ENCODE assay signal across 23 cellular contexts in genomic region chr6:3350252-3350826, GRCh38.
DNase-seq lines count a peak whose midpoint lies in the region; ATAC-seq and TF ChIP-seq lines count a peak whose summit lies in the region.
"Had no signal": no experiment of that assay in that cellular context is flagged by ENCODE, and none has a peak within 500 bp of the region (broad histone marks: within the 10 kb centered on the region; RNA-seq: fewer than 3 reads in every experiment).

No MANE protein-coding gene starts in this region.

- H3K4me1 ChIP-seq in GM23338 (ENCODE audit: insufficient read depth) (peaks cover 33% of the 10 kb centered on the region), iPS-18a (ENCODE audit: control insufficient read depth, low read depth, low read length) (peaks cover 31% of the 10 kb centered on the region), sigmoid colon (peaks cover 0 to 24% (median 22%) of the 10 kb centered on the region in 4 donors)
- H3K4me1 ChIP-seq: ascending aorta had no signal

- WGBS in sigmoid colon, 2 donors: 70 to 75% methylated on average over 8 of the region's 8 CpGs
- 58 to 74% methylated on average over 8 of the region's 8 CpGs for WGBS in lower leg skin, 2 donors

- H2AFZ ChIP-seq in GM23338: no peak overlapping the region

- H3K4me1 Mint-ChIP-seq in GM23338: peaks cover 80% of the 10 kb centered on the region
- peaks cover 0 to 3% of the 10 kb centered on the region in 2 donors for H3K4me1 Mint-ChIP-seq in effector memory CD8-positive, alpha-beta T cell (ENCODE audit: low read depth in 2 of 2)

- peaks cover 13% of the 10 kb centered on the region for H3K36me3 Mint-ChIP-seq in GM23338 (ENCODE audit: low read depth)
- peaks cover 1% of the 10 kb centered on the region for H3K36me3 Mint-ChIP-seq in effector memory CD8-positive, alpha-beta T cell (ENCODE audit: insufficient read depth)
- H3K36me3 Mint-ChIP-seq: activated naive CD4-positive, alpha-beta T cell treated with anti-CD3 and anti-CD28 coated beads, Interleukin-2, amount 10 ng/mL, durations not matched to agents 7 days and 5 days; CD8-positive, alpha-beta T cell; natural killer cell had no signal

- H3K27ac ChIP-seq in GM23338 (ENCODE audit: low read depth) (no peak overlapping the region), SK-N-MC (0 out of 2 replicates have a peak overlapping the region, but pooled peaks have one; percentile 25), iPS-18a (ENCODE audit: low read length) (no peak overlapping the region), sigmoid colon (peak overlapping the region in 1 of 4 donors; percentile 15)
- H3K27ac ChIP-seq: ascending aorta had no signal

- no peak overlapping the region for H3K4me3 ChIP-seq in GM23338
- peak overlapping the region; percentile 17 for H3K4me3 ChIP-seq in SK-N-MC
- no peak overlapping the region for H3K4me3 ChIP-seq in iPS-18a (ENCODE audit: low read length)
- H3K4me3 ChIP-seq in sigmoid colon: no peak overlapping the region
- no peak overlapping the region for H3K4me3 ChIP-seq in lower leg skin (ENCODE audit: low read depth, poor library complexity, severe bottlenecking)
- H3K4me3 ChIP-seq: ascending aorta had no signal

- H3K4me2 ChIP-seq in GM23338: peak overlapping the region; percentile 23; the same call in 1 of the 2 replicates

- ATAC-seq in GM23338 (no peak), sciatic nerve (no peak)
- no peak for ATAC-seq in effector memory CD8-positive, alpha-beta T cell (replicated peaks)
- ATAC-seq: activated CD8-positive, alpha-beta T cell treated with anti-CD3 and anti-CD28 coated beads, Interleukin-2, amount 10 ng/mL, durations not matched to agents 7 days and 5 days; activated T-cell treated with anti-CD3 and anti-CD28 coated beads, Interleukin-2, amount 50 U/mL, for 4 hours; CD8-positive, alpha-beta T cell; natural killer cell; Right ventricle myocardium inferior had no signal

- peaks cover 35% of the 10 kb centered on the region for H3K79me2 ChIP-seq in GM23338 (replicated peaks; ENCODE audit: insufficient read depth)

- peaks cover 4% of the 10 kb centered on the region; the same call in 1 of the 2 replicates for H4K20me1 ChIP-seq in GM23338 (replicated peaks; ENCODE audit: insufficient read depth)

- DNase-seq in GM23338 (ENCODE audit: low spot score) (no peak), SK-N-MC (ENCODE audit: low read depth, low spot score) (no peak), sigmoid colon (peak; percentile 35), germinal center (ENCODE audit: low spot score) (no peak), sciatic nerve (ENCODE audit: low spot score) (no peak), lower leg skin (ENCODE audit: low spot score in 2 of 2) (no peak)
- no peak for DNase-seq in effector memory CD8-positive, alpha-beta T cell
- DNase-seq: activated B cell treated with CpG ODN at 0.5 μM for 24 hours; activated CD8-positive, alpha-beta T cell treated with anti-CD3 and anti-CD28 coated beads, Interleukin-2, amount 10 ng/mL, durations not matched to agents 7 days and 5 days; activated naive CD4-positive, alpha-beta T cell treated with anti-CD3 and anti-CD28 coated beads, Interleukin-2, amount 10 ng/mL, durations not matched to agents 7 days and 5 days; activated T-cell treated with anti-CD3 and anti-CD28 coated beads, Interleukin-2, amount 50 U/mL, for 4 hours; CD8-positive, alpha-beta T cell; HFFc6; islet precursor cell; MV-4-11; natural killer cell; NCI-H446 treated with DMSO at 0.1 percent for 48 hours; stimulated activated CD4-positive, alpha-beta T cell treated with anti-CD3 and anti-CD28 coated beads, Interleukin-12 subunit alpha, Interleukin-12 subunit beta, amount 100 ng/mL, for 4 hours; stimulated activated CD8-positive, alpha-beta memory T cell treated with anti-CD3 and anti-CD28 coated beads, Interleukin-4, amount 100 ng/mL, for 48 hours had no signal

- 0 out of 2 replicates have a peak, but pooled peaks cover 2% of the 10 kb centered on the region for H3F3A ChIP-seq in GM23338 (replicated peaks; ENCODE audit: low read depth)

- no peak overlapping the region for H3K27ac Mint-ChIP-seq in GM23338
- no peak overlapping the region for H3K27ac Mint-ChIP-seq in effector memory CD8-positive, alpha-beta T cell
- H3K27ac Mint-ChIP-seq: activated B cell treated with CpG ODN at 0.5 μM for 24 hours; activated CD8-positive, alpha-beta T cell treated with anti-CD3 and anti-CD28 coated beads, Interleukin-2, amount 10 ng/mL, durations not matched to agents 7 days and 5 days; activated naive CD4-positive, alpha-beta T cell treated with anti-CD3 and anti-CD28 coated beads, Interleukin-2, amount 10 ng/mL, durations not matched to agents 7 days and 5 days; CD8-positive, alpha-beta T cell; HFFc6; natural killer cell; T-helper 1 cell treated with Interleukin-12 subunit alpha and Interleukin-12 subunit beta and Interleukin-4 antibody, amounts not matched to agents 30 μg/mL and 1 μg/mL, for 36 hours had no signal

- TF ChIP-seq EP300 in sigmoid colon (IDR thresholded peaks at IDR 0.05): no peak

- TF ChIP-seq POLR2A in sigmoid colon (IDR thresholded peaks at IDR 0.05) (no peak), lower leg skin (IDR thresholded peaks at IDR 0.05) (no peak)

- H3K36me3 ChIP-seq in GM23338 (ENCODE audit: insufficient read depth) (no peaks in the 10 kb centered on the region), SK-N-MC (ENCODE audit: insufficient read depth, low read length) (no peaks in the 10 kb centered on the region), iPS-18a (ENCODE audit: control insufficient read depth, low read depth, low read length) (no peaks in the 10 kb centered on the region), sigmoid colon (no peaks in the 10 kb centered on the region)
- H3K36me3 ChIP-seq: ascending aorta had no signal

- no peaks in the 10 kb centered on the region for H3K9me2 ChIP-seq in GM23338 (ENCODE audit: insufficient read depth)

- H3K9me3 Mint-ChIP-seq in GM23338: no peaks in the 10 kb centered on the region
- no peaks in the 10 kb centered on the region for H3K9me3 Mint-ChIP-seq in effector memory CD8-positive, alpha-beta T cell
- H3K9me3 Mint-ChIP-seq: activated B cell treated with CpG ODN at 0.5 μM for 24 hours; activated naive CD4-positive, alpha-beta T cell treated with anti-CD3 and anti-CD28 coated beads, Interleukin-2, amount 10 ng/mL, durations not matched to agents 7 days and 5 days; activated T-cell treated with anti-CD3 and anti-CD28 coated beads, Interleukin-2, amount 50 U/mL, for 4 hours; CD8-positive, alpha-beta T cell; HFFc6; natural killer cell; T-helper 1 cell treated with Interleukin-12 subunit alpha and Interleukin-12 subunit beta and Interleukin-4 antibody, amounts not matched to agents 30 μg/mL and 1 μg/mL, for 36 hours had no signal

- no peak overlapping the region for H3K4me3 Mint-ChIP-seq in GM23338
- H3K4me3 Mint-ChIP-seq in effector memory CD8-positive, alpha-beta T cell: no peak overlapping the region
- H3K4me3 Mint-ChIP-seq: activated B cell treated with CpG ODN at 0.5 μM for 24 hours; activated CD8-positive, alpha-beta T cell treated with anti-CD3 and anti-CD28 coated beads, Interleukin-2, amount 10 ng/mL, durations not matched to agents 7 days and 5 days; activated naive CD4-positive, alpha-beta T cell treated with anti-CD3 and anti-CD28 coated beads, Interleukin-2, amount 10 ng/mL, durations not matched to agents 7 days and 5 days; activated T-cell treated with anti-CD3 and anti-CD28 coated beads, Interleukin-2, amount 50 U/mL, for 4 hours; CD8-positive, alpha-beta T cell; HFFc6; natural killer cell; T-helper 1 cell treated with Interleukin-12 subunit alpha and Interleukin-12 subunit beta and Interleukin-4 antibody, amounts not matched to agents 30 μg/mL and 1 μg/mL, for 36 hours had no signal

- TF ChIP-seq CTCF in GM23338 (conservative IDR thresholded peaks at IDR 0.05; ENCODE audit: low read depth in 2 of 2) (no peak), sigmoid colon (IDR thresholded peaks at IDR 0.05) (no peak), lower leg skin (IDR thresholded peaks at IDR 0.05) (no peak)

- intact Hi-C loops in sigmoid colon (cut with DNase I) (loop anchor here (10.0 kb wide), 1 partner anchor 784 kb away; the partner anchor contains the start of gene ECI2), sciatic nerve (cut with DNase I) (no loop called here), lower leg skin (cut with DNase I; ENCODE audit: low total_unique reads) (no loop called here)

- H3K9ac ChIP-seq in SK-N-MC (ENCODE audit: insufficient read length): peak overlapping the region; percentile 6
- peak overlapping the region; percentile 10 for H3K9ac ChIP-seq in iPS-18a (ENCODE audit: low read length)

- H3K27me3 ChIP-seq in GM23338 (ENCODE audit: insufficient read depth): no peaks in the 10 kb centered on the region
- no peaks in the 10 kb centered on the region for H3K27me3 ChIP-seq in iPS-18a (ENCODE audit: control insufficient read depth, insufficient read depth, low read length)
- H3K27me3 ChIP-seq in sigmoid colon: no peaks in the 10 kb centered on the region
- H3K27me3 ChIP-seq: ascending aorta had no signal

- peaks cover 17% of the 10 kb centered on the region for H3K27me3 Mint-ChIP-seq in GM23338 (ENCODE audit: insufficient read depth, low read depth, poor library complexity)
- peaks cover 38 to 41% of the 10 kb centered on the region in 2 donors for H3K27me3 Mint-ChIP-seq in effector memory CD8-positive, alpha-beta T cell

- H3K9me3 ChIP-seq in SK-N-MC (ENCODE audit: low read depth, low read length): no peaks in the 10 kb centered on the region
- no peaks in the 10 kb centered on the region for H3K9me3 ChIP-seq in iPS-18a (ENCODE audit: control insufficient read depth, low read depth, low read length)
- no peaks in the 10 kb centered on the region for H3K9me3 ChIP-seq in sigmoid colon
- H3K9me3 ChIP-seq: ascending aorta had no signal

TF ChIP-seq in GM23338, 12 proteins besides CTCF, POLR2A, EP300 and RAD21 (continues in another document):
- no peak for TF ChIP-seq NANOG (IDR thresholded peaks at IDR 0.05; ENCODE audit: borderline replicate concordance)
- no peak for TF ChIP-seq ZNF114 (CRISPR knock-in tag; IDR thresholded peaks at IDR 0.05)
- no peak for TF ChIP-seq EZH2 (IDR thresholded peaks at IDR 0.05; ENCODE audit: low read depth, unreplicated experiment)
- TF ChIP-seq POLR2AphosphoS5 (IDR thresholded peaks at IDR 0.05; ENCODE audit: low read depth): no peak
- no peak for TF ChIP-seq JUNB (IDR thresholded peaks at IDR 0.05; ENCODE audit: unreplicated experiment)
- TF ChIP-seq, protein P1, sequence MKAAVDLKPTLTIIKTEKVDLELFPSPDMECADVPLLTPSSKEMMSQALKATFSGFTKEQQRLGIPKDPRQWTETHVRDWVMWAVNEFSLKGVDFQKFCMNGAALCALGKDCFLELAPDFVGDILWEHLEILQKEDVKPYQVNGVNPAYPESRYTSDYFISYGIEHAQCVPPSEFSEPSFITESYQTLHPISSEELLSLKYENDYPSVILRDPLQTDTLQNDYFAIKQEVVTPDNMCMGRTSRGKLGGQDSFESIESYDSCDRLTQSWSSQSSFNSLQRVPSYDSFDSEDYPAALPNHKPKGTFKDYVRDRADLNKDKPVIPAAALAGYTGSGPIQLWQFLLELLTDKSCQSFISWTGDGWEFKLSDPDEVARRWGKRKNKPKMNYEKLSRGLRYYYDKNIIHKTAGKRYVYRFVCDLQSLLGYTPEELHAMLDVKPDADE (IDR thresholded peaks at IDR 0.05): no peak
- TF ChIP-seq CREB1 (CRISPR knock-in tag; IDR thresholded peaks at IDR 0.05; ENCODE audit: low read depth): no peak
- TF ChIP-seq ZNF331 (CRISPR knock-in tag; IDR thresholded peaks at IDR 0.05; ENCODE audit: low read depth): no peak
